In the genomic region with DNA sequence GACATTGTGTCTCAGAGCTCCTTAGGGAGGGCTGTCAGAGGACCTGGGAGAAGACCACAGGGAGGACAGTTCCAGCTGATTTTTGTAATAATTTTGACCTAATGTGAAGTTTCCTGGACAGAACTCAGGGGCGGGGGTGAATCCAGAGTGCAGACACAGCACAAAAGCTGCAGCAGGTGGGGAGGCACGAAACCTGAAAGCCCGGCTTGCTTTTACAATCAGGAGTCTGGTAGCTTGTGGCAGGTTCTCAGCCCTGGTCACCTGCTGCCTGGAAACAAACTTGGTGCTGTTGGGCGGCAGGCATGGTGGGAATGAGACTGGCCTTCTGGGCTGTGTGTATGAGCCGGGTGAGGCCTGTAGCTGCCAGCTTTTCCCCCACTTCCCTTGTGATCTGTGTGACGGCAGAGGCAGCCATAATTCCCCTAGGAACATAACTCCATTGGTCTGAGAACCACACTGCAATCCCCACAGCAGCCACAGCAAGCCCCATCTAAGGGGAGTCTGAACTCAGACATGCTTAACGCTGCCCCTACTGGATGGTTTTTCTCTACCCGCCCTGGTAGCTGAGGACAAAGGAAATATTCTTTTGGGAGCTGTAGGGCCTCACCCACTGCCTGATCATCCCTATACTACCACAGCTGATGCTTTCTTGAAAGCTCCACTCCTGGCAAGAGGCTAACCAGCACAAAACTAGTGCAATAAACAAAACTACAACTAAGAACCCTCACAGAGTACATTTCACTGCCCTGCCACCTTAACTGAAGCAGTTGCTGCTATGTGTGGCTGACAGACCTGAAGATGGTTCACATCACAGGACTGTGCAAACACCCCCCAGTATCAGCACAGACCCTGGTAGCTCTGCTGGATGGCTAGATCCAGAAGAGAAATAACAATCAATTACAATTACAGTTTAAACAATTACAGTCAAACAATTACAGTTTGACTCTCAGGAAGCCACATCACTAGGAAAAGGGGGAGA, we compare ENCODE assay signal across 9 cellular contexts.
DNase-seq lines count a peak whose midpoint lies in the region; ATAC-seq and TF ChIP-seq lines count a peak whose summit lies in the region.
"Had no signal": no experiment of that assay in that cellular context is flagged by ENCODE, and none has a peak within 500 bp of the region (broad histone marks: within the 10 kb centered on the region; RNA-seq: fewer than 3 reads in every experiment).

No MANE protein-coding gene starts in this region.

- H3K4me3 ChIP-seq in hepatocyte (no peak overlapping the region), BE2C (ENCODE audit: low read depth, low read length) (no peak overlapping the region), upper lobe of right lung (no peak overlapping the region)

- H3K36me3 ChIP-seq in hepatocyte (replicated peaks; ENCODE audit: insufficient read depth, low read depth) (no peaks in the 10 kb centered on the region), BE2C (no peaks in the 10 kb centered on the region), upper lobe of right lung (no peaks in the 10 kb centered on the region)

- no peak overlapping the region for H3K27ac ChIP-seq in hepatocyte
- H3K27ac ChIP-seq in upper lobe of right lung = no peak overlapping the region
- H3K27ac ChIP-seq: epithelial cell of prostate had no signal

- intact Hi-C loops in upper lobe of right lung (cut with DNase I) = no loop called here

- H3K79me2 ChIP-seq in hepatocyte = no peaks in the 10 kb centered on the region

- no peaks in the 10 kb centered on the region for H4K20me1 ChIP-seq in hepatocyte (ENCODE audit: insufficient read depth, poor library complexity, severe bottlenecking)

- in situ Hi-C loops in Caki2 (cut with HindIII; ENCODE audit: low pct_unique_long_range_greater_than_20kb, low sequenced_read_pairs) = no loop called here

- no peaks in the 10 kb centered on the region for H3K4me1 ChIP-seq in hepatocyte (ENCODE audit: insufficient read depth)
- H3K4me1 ChIP-seq in BE2C = no peaks in the 10 kb centered on the region
- no peaks in the 10 kb centered on the region for H3K4me1 ChIP-seq in upper lobe of right lung

- DNase-seq in Caki2 (ENCODE audit: low read depth) = peak; percentile 39
- peak; percentile 2 for DNase-seq in RPMI7951 (ENCODE audit: low read depth)
- DNase-seq in hepatocyte (ENCODE audit: low spot score) = peak; percentile 17
- no peak for DNase-seq in BE2C
- no peak for DNase-seq in activated CD4-positive, alpha-beta T cell treated with anti-CD3 and anti-CD28 coated beads, Interleukin-2, amount 50 U/mL, for 1 hour
- no peak for DNase-seq in upper lobe of right lung

- H2AFZ ChIP-seq in hepatocyte = no peak overlapping the region

- ATAC-seq in GM19324 (IDR thresholded peaks at IDR 0.05; ENCODE audit: low FRiP score, unreplicated experiment) (peak; percentile 81), HG03159 (IDR thresholded peaks at IDR 0.05; ENCODE audit: unreplicated experiment) (peak; percentile 99), upper lobe of right lung (no peak)

- WGBS in hepatocyte (ENCODE audit: low lambda C conversion rate, missing lambda C conversion rate) = 87% methylated on average over 8 of the region's 8 CpGs

- no peaks in the 10 kb centered on the region for H3K9me2 ChIP-seq in hepatocyte (replicated peaks; ENCODE audit: insufficient read depth)

- H3K9me3 ChIP-seq in hepatocyte (ENCODE audit: low read depth) (no peaks in the 10 kb centered on the region), BE2C (no peaks in the 10 kb centered on the region), upper lobe of right lung (no peaks in the 10 kb centered on the region)

- H3K27me3 ChIP-seq in hepatocyte (no peaks in the 10 kb centered on the region), BE2C (no peaks in the 10 kb centered on the region), upper lobe of right lung (no peaks in the 10 kb centered on the region)

- H3K4me2 ChIP-seq in hepatocyte = no peak overlapping the region

- TF ChIP-seq CTCF in hepatocyte (IDR thresholded peaks at IDR 0.05; ENCODE audit: poor library complexity) (peak; percentile 18), BE2C (IDR thresholded peaks at IDR 0.05; ENCODE audit: low read depth, low read length) (no peak), upper lobe of right lung (IDR thresholded peaks at IDR 0.05) (no peak)

Comparison
In these comparisons a context has a peak if more than half of its experiments do, and no peak if none do; other contexts are left out.
1. DNase-seq: peak in Caki2 (single experiment), RPMI7951 (single experiment) and hepatocyte (single experiment); none in BE2C (single experiment), activated CD4-positive, alpha-beta T cell treated with anti-CD3 and anti-CD28 coated beads, Interleukin-2, amount 50 U/mL, for 1 hour (single experiment) and upper lobe of right lung (single experiment).